Comparison of ENCODE assay signal across 9 cellular contexts in the genomic region with DNA sequence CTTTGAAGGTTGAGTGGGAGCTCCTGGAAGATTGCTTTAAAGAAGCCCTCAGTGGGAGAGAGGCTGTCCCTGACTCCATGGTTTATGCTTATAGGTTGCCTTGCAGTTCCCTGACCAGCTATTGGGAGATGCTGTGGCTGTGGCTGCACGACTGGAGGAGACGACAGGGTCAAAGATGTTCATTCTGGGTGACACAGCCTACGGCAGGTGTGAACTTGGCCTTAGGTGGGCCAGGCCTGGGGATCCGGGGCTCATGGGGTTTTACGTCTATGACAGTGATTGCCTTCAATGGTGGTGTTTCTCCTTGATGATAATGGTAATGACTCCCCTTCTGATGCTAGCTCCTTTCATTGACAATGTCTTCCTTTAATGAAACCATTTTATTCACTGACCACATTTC. TPM values are rescaled to one million over a fixed set of nuclear protein-coding genes. Genes with fewer than 3 reads are reported as not detected.
A peak's percentile ranks its signal among the peaks of the same experiment; 100 is the strongest.
DNase-seq lines count a peak whose midpoint lies in the region; ATAC-seq and TF ChIP-seq lines count a peak whose summit lies in the region.
"Had no signal": no experiment of that assay in that cellular context is flagged by ENCODE, and none has a peak within 500 bp of the region (broad histone marks: within the 10 kb centered on the region; RNA-seq: fewer than 3 reads in every experiment).

No MANE protein-coding gene starts in this region.

- H3K4me3 Mint-ChIP-seq in activated naive CD4-positive, alpha-beta T cell treated with anti-CD3 and anti-CD28 coated beads, Interleukin-2, amount 10 ng/mL, durations not matched to agents 7 days and 5 days = peak overlapping the region; percentile 91
- H3K4me3 Mint-ChIP-seq in type B pancreatic cell = peak overlapping the region; percentile 96

- H3K27ac ChIP-seq in ascending aorta (no peak overlapping the region), lower lobe of right lung (no peak overlapping the region)

- H3K27me3 Mint-ChIP-seq in activated naive CD4-positive, alpha-beta T cell treated with anti-CD3 and anti-CD28 coated beads, Interleukin-2, amount 10 ng/mL, durations not matched to agents 7 days and 5 days = no peaks in the 10 kb centered on the region
- H3K27me3 Mint-ChIP-seq in type B pancreatic cell = no peaks in the 10 kb centered on the region

- H3K36me3 ChIP-seq in ascending aorta (peaks cover 10 to 11% of the 10 kb centered on the region in 2 donors), lower lobe of right lung (peaks cover 31% of the 10 kb centered on the region)

- ATAC-seq in lower lobe of right lung = no peak

- H3K4me3 ChIP-seq in ascending aorta (peak overlapping the region; percentile 68 to 83), lower lobe of right lung (peak overlapping the region; percentile 97)

- intact Hi-C loops in ascending aorta (cut with DNase I) = loop anchor here (5.0 kb wide), 1 partner anchor 263 kb away; a partner anchor contains a TSS
- intact Hi-C loops in lower lobe of right lung (cut with DNase I) = no loop called here

- peak overlapping the region; percentile 71 for H3K27ac Mint-ChIP-seq in activated naive CD4-positive, alpha-beta T cell treated with anti-CD3 and anti-CD28 coated beads, Interleukin-2, amount 10 ng/mL, durations not matched to agents 7 days and 5 days
- H3K27ac Mint-ChIP-seq in type B pancreatic cell = no peak overlapping the region

- H3K27me3 ChIP-seq in ascending aorta (no peaks in the 10 kb centered on the region), lower lobe of right lung (ENCODE audit: low read depth) (no peaks in the 10 kb centered on the region)

- H3K9me3 ChIP-seq in ascending aorta = no peaks in the 10 kb centered on the region
- no peaks in the 10 kb centered on the region for H3K9me3 ChIP-seq in lower lobe of right lung

- DNase-seq in activated naive CD4-positive, alpha-beta T cell treated with anti-CD3 and anti-CD28 coated beads, Interleukin-2, amount 10 ng/mL, durations not matched to agents 7 days and 5 days = no peak
- DNase-seq in activated naive CD4-positive, alpha-beta T cell (lab: John Stamatoyannopoulos, UW) = no peak
- no peak for DNase-seq in ascending aorta (ENCODE audit: low spot score in 2 of 2)
- DNase-seq in lower lobe of right lung = no peak
- DNase-seq in type B pancreatic cell (ENCODE audit: extremely low spot score, unreplicated experiment) = no peak
- no peak for DNase-seq in dermis blood vessel endothelial cell
- DNase-seq in NCI-H748 (lab: John Stamatoyannopoulos, UW; ENCODE audit: unreplicated experiment) = no peak
- DNase-seq in stimulated activated CD4-positive, alpha-beta T cell treated with anti-CD3 and anti-CD28 coated beads, Interleukin-2, amount 100 ng/mL, for 24 hours = no peak
- DNase-seq: effector CD4-positive, alpha-beta T cell had no signal

- peaks cover 6 to 9% of the 10 kb centered on the region in 2 donors for H3K4me1 ChIP-seq in ascending aorta
- peaks cover 29% of the 10 kb centered on the region for H3K4me1 ChIP-seq in lower lobe of right lung

- peaks cover 40% of the 10 kb centered on the region for H3K4me1 Mint-ChIP-seq in activated naive CD4-positive, alpha-beta T cell treated with anti-CD3 and anti-CD28 coated beads, Interleukin-2, amount 10 ng/mL, durations not matched to agents 7 days and 5 days
- H3K4me1 Mint-ChIP-seq in type B pancreatic cell (ENCODE audit: unreplicated experiment) = peaks cover 23% of the 10 kb centered on the region

- no peaks in the 10 kb centered on the region for H3K9me3 Mint-ChIP-seq in activated naive CD4-positive, alpha-beta T cell treated with anti-CD3 and anti-CD28 coated beads, Interleukin-2, amount 10 ng/mL, durations not matched to agents 7 days and 5 days
- no peaks in the 10 kb centered on the region for H3K9me3 Mint-ChIP-seq in type B pancreatic cell

- peaks cover 10% of the 10 kb centered on the region for H3K36me3 Mint-ChIP-seq in activated naive CD4-positive, alpha-beta T cell treated with anti-CD3 and anti-CD28 coated beads, Interleukin-2, amount 10 ng/mL, durations not matched to agents 7 days and 5 days
- peaks cover 3% of the 10 kb centered on the region for H3K36me3 Mint-ChIP-seq in type B pancreatic cell

- CTCF ChIA-PET in activated naive CD4-positive, alpha-beta T cell treated with anti-CD3 and anti-CD28 coated beads, Interleukin-2, amount 10 ng/mL, durations not matched to agents 7 days and 5 days (lab: Charles Lee) = interaction anchor here (0.6 to 1.2 kb wide), 4 partner anchors 11 to 36 kb away, joined by 3 to 4 read pairs (median 3); no protein-coding TSS in a partner anchor

- TF ChIP-seq CTCF in ascending aorta (IDR thresholded peaks at IDR 0.05) (no peak), lower lobe of right lung (IDR thresholded peaks at IDR 0.05) (no peak), type B pancreatic cell (conservative IDR thresholded peaks at IDR 0.05) (no peak)

RNA-seq across cellular contexts. Expression of a gene that starts 0.7 kb away (rescaled TPM):
- 69.3 TPM for total RNA-seq in ascending aorta
- 15.0 TPM for total RNA-seq in lower lobe of right lung
- 25.7 and 30.2 TPM in 2 replicates for total RNA-seq in type B pancreatic cell (ENCODE audit: low replicate concordance)
- total RNA-seq in dermis blood vessel endothelial cell = 24.2 and 24.3 TPM in 2 replicates

RNA-seq across cellular contexts. Expression of a gene that starts 4.3 kb away (rescaled TPM):
- total RNA-seq in ascending aorta = 115 TPM
- 205 TPM for total RNA-seq in lower lobe of right lung
- 115 and 135 TPM in 2 replicates for total RNA-seq in type B pancreatic cell (ENCODE audit: low replicate concordance)
- 64.6 and 99.2 TPM in 2 replicates for total RNA-seq in dermis blood vessel endothelial cell

RNA-seq across cellular contexts. Expression of a gene that starts 8.5 kb away (rescaled TPM):
- total RNA-seq in ascending aorta (93.2 TPM), lower lobe of right lung (17.3 TPM), type B pancreatic cell (ENCODE audit: low replicate concordance) (44.3 and 54.8 TPM in 2 replicates), dermis blood vessel endothelial cell (50.2 and 64.4 TPM in 2 replicates)

RNA-seq across cellular contexts. Expression of a gene that starts 20.9 kb away (rescaled TPM):
- 4.8 TPM for total RNA-seq in ascending aorta
- 10.7 TPM for total RNA-seq in lower lobe of right lung
- 14.9 and 15.6 TPM in 2 replicates for total RNA-seq in type B pancreatic cell (ENCODE audit: low replicate concordance)
- 1.7 and 2.2 TPM in 2 replicates for total RNA-seq in dermis blood vessel endothelial cell

RNA-seq across cellular contexts. Expression of a gene that starts 23.8 kb away (rescaled TPM):
- total RNA-seq in ascending aorta (6.2 TPM), lower lobe of right lung (28.2 TPM), type B pancreatic cell (ENCODE audit: low replicate concordance) (31.5 and 39.4 TPM in 2 replicates), dermis blood vessel endothelial cell (14.8 and 17.3 TPM in 2 replicates)
